Comparison of ENCODE assay signal across 16 cellular contexts in genomic region chr5:127907907-127908306, GRCh38.
DNase-seq lines count a peak whose midpoint lies in the region; ATAC-seq and TF ChIP-seq lines count a peak whose summit lies in the region.
"Had no signal": no experiment of that assay in that cellular context is flagged by ENCODE, and none has a peak within 500 bp of the region (broad histone marks: within the 10 kb centered on the region; RNA-seq: fewer than 3 reads in every experiment).

No MANE protein-coding gene starts in this region.

- no peaks in the 10 kb centered on the region for H3K36me3 ChIP-seq in HEK293 (ENCODE audit: control insufficient read depth in 2 of 2, insufficient read depth in 1 of 2, low read length in 2 of 2)
- H3K36me3 ChIP-seq in PC-9 (ENCODE audit: low read depth), result no peaks in the 10 kb centered on the region

- H3K4me1 Mint-ChIP-seq in central memory CD8-positive, alpha-beta T cell, result no peaks in the 10 kb centered on the region

- no peaks in the 10 kb centered on the region for H3K9me2 ChIP-seq in PC-9 (ENCODE audit: insufficient read depth)

- BruUV-seq in PC-9 (replicated peaks; lab: Mats Ljungman, UMichigan), result no TSS peak

- no peak overlapping the region for H2AFZ ChIP-seq in PC-9

- H3K4me1 ChIP-seq in HEK293 (ENCODE audit: control insufficient read depth, insufficient read depth, low read length) (peaks cover 6% of the 10 kb centered on the region; the same call in 1 of the 2 replicates), PC-9 (replicated peaks; ENCODE audit: insufficient read depth) (no peaks in the 10 kb centered on the region)

- ATAC-seq in central memory CD8-positive, alpha-beta T cell (replicated peaks; ENCODE audit: extremely low read depth, poor library complexity, severe bottlenecking), result peak; percentile 36
- no peak for ATAC-seq in HG02840 (IDR thresholded peaks at IDR 0.05; ENCODE audit: low FRiP score, unreplicated experiment)
- ATAC-seq: HCT116 had no signal

- no peak overlapping the region for H3K4me2 ChIP-seq in PC-9

- H3K4me3 Mint-ChIP-seq in central memory CD8-positive, alpha-beta T cell, result no peak overlapping the region
- H3K4me3 Mint-ChIP-seq: CD8-positive, alpha-beta memory T cell had no signal

- H3K9me3 ChIP-seq in HEK293 (ENCODE audit: control insufficient read depth, insufficient read depth, low read depth, low read length) (no peaks in the 10 kb centered on the region), PC-9 (ENCODE audit: insufficient read depth, low read depth) (no peaks in the 10 kb centered on the region)

- TF ChIP-seq CTCF in HEK293 (tag by site-specific recombination; IDR thresholded peaks at IDR 0.05) (no peak), PC-9 (conservative IDR thresholded peaks at IDR 0.05) (no peak)

- no peaks in the 10 kb centered on the region for H3F3A ChIP-seq in PC-9 (ENCODE audit: insufficient read depth, low read depth)

- CTCF ChIA-PET in HEK293 (lab: Yijun Ruan, JAX), result interaction anchor here (0.6 to 1.5 kb wide), 6 partner anchors 14 to 216 kb away, joined by 3 to 7 read pairs (median 3); no protein-coding TSS in a partner anchor
- CTCF ChIA-PET in PC-9 (lab: Charles Lee), result no interaction called here

- H3K27me3 ChIP-seq in PC-9 (ENCODE audit: insufficient read depth, low read depth), result no peaks in the 10 kb centered on the region

- H3K79me2 ChIP-seq in PC-9 (ENCODE audit: low read depth), result no peaks in the 10 kb centered on the region

- H3K36me3 Mint-ChIP-seq in central memory CD8-positive, alpha-beta T cell (ENCODE audit: insufficient read depth), result peaks cover 4% of the 10 kb centered on the region

- H4K20me1 ChIP-seq in PC-9 (ENCODE audit: insufficient read depth), result no peaks in the 10 kb centered on the region

- peak; percentile 11 for DNase-seq in NCI-H1105 treated with DMSO at 0.1 percent for 48 hours (lab: John Stamatoyannopoulos, UW)
- no peak for DNase-seq in NCI-H1105 (lab: John Stamatoyannopoulos, UW)
- peak; percentile 36 for DNase-seq in NCI-H69 (lab: John Stamatoyannopoulos, UW)
- no peak for DNase-seq in central memory CD8-positive, alpha-beta T cell (ENCODE audit: low spot score in 2 of 2)
- DNase-seq in SKM-1 treated with dmso at 0.1 percent for 144 hours (lab: John Stamatoyannopoulos, UW; ENCODE audit: unreplicated experiment), result no peak
- no peak for DNase-seq in PC-9
- DNase-seq: CD8-positive, alpha-beta memory T cell; NCI-H1092; NCI-H187; NCI-H2171 treated with DMSO at 0.1 percent for 48 hours; NCI-H510A treated with DMSO at 0.1 percent for 48 hours; SHP77 treated with DMSO at 0.1 percent for 48 hours had no signal

- H3K27ac ChIP-seq in HEK293 (ENCODE audit: extremely low read depth, low read depth, low read length) (no peak overlapping the region), PC-9 (no peak overlapping the region)
- H3K27ac ChIP-seq: 22Rv1 had no signal

- H3K27ac Mint-ChIP-seq in central memory CD8-positive, alpha-beta T cell (ENCODE audit: low read depth), result no peak overlapping the region
- H3K27ac Mint-ChIP-seq: CD8-positive, alpha-beta memory T cell had no signal

- no peaks in the 10 kb centered on the region for H3K9me3 Mint-ChIP-seq in central memory CD8-positive, alpha-beta T cell
- H3K9me3 Mint-ChIP-seq: CD8-positive, alpha-beta memory T cell had no signal

- H3K27me3 Mint-ChIP-seq in central memory CD8-positive, alpha-beta T cell, result peaks cover 12% of the 10 kb centered on the region

- POLR2A ChIA-PET in HEK293 (lab: Yijun Ruan, JAX), result no interaction called here
- POLR2A ChIA-PET in PC-9 (lab: Charles Lee; ENCODE audit: unreplicated experiment), result no interaction called here

- H3K4me3 ChIP-seq in HEK293 (ENCODE audit: low read depth, low read length), result no peak overlapping the region
- H3K4me3 ChIP-seq in PC-9, result no peak overlapping the region

- intact Hi-C loops in PC-9 (cut with micrococcal nuclease; ENCODE audit: unreplicated experiment), result no loop called here

TF ChIP-seq in HEK293, 187 proteins besides CTCF, POLR2A, EP300 and RAD21:
- TF ChIP-seq SCRT1 (tag by site-specific recombination; IDR thresholded peaks at IDR 0.05; ENCODE audit: borderline replicate concordance) (0 out of 2 replicates have a peak, but pooled peaks have one; percentile 34), SCRT2 (tag by site-specific recombination; IDR thresholded peaks at IDR 0.05) (0 out of 2 replicates have a peak, but pooled peaks have one; percentile 18), ZNF561 (tag by site-specific recombination; IDR thresholded peaks at IDR 0.05; ENCODE audit: borderline replicate concordance) (no peak), BCL6B (tag by site-specific recombination; IDR thresholded peaks at IDR 0.05) (0 out of 2 replicates have a peak, but pooled peaks have one; percentile 9), ZNF664 (tag by site-specific recombination; IDR thresholded peaks at IDR 0.05) (peak; percentile 61; the same call in 1 of the 2 replicates)
- TF ChIP-seq, protein P1, sequence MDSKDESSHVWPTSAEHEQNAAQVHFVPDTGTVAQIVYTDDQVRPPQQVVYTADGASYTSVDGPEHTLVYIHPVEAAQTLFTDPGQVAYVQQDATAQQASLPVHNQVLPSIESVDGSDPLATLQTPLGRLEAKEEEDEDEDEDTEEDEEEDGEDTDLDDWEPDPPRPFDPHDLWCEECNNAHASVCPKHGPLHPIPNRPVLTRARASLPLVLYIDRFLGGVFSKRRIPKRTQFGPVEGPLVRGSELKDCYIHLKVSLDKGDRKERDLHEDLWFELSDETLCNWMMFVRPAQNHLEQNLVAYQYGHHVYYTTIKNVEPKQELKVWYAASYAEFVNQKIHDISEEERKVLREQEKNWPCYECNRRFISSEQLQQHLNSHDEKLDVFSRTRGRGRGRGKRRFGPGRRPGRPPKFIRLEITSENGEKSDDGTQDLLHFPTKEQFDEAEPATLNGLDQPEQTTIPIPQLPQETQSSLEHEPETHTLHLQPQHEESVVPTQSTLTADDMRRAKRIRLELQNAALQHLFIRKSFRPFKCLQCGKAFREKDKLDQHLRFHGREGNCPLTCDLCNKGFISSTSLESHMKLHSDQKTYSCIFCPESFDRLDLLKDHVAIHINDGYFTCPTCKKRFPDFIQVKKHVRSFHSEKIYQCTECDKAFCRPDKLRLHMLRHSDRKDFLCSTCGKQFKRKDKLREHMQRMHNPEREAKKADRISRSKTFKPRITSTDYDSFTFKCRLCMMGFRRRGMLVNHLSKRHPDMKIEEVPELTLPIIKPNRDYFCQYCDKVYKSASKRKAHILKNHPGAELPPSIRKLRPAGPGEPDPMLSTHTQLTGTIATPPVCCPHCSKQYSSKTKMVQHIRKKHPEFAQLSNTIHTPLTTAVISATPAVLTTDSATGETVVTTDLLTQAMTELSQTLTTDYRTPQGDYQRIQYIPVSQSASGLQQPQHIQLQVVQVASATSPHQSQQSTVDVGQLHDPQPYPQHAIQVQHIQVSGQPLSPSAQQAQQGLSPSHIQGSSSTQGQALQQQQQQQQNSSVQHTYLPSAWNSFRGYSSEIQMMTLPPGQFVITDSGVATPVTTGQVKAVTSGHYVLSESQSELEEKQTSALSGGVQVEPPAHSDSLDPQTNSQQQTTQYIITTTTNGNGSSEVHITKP (tag by site-specific recombination; IDR thresholded peaks at IDR 0.05), result peak; percentile 38; the same call in 1 of the 2 replicates

Comparison
In these comparisons a context has a peak if more than half of its experiments do, and no peak if none do; other contexts are left out.
1. DNase-seq: peak in NCI-H1105 treated with DMSO at 0.1 percent for 48 hours (single experiment) and NCI-H69 (single experiment); none in NCI-H1105 (single experiment), central memory CD8-positive, alpha-beta T cell (0 of 2), SKM-1 treated with dmso at 0.1 percent for 144 hours (single experiment) and PC-9 (0 of 2).